13 cellular contexts compared by ENCODE assay signal in genomic region chr22:24067587-24068376, GRCh38. TPM values are rescaled to one million over a fixed set of nuclear protein-coding genes. Genes with fewer than 3 reads are reported as not detected.
A peak's percentile ranks its signal among the peaks of the same experiment; 100 is the strongest.
DNase-seq lines count a peak whose midpoint lies in the region; ATAC-seq and TF ChIP-seq lines count a peak whose summit lies in the region.
"Had no signal": no experiment of that assay in that cellular context is flagged by ENCODE, and none has a peak within 500 bp of the region (broad histone marks: within the 10 kb centered on the region; RNA-seq: fewer than 3 reads in every experiment).

No MANE protein-coding gene starts in this region.

- 33 to 71% methylated on average over 7 of the region's 7 CpGs for WGBS in sigmoid colon, 2 donors

- intact Hi-C loops in sigmoid colon (cut with DNase I): no loop called here

- peak overlapping the region in 1 of 4 donors; percentile 24 for H3K27ac ChIP-seq in sigmoid colon
- H3K27ac ChIP-seq: RWPE1, VCaP had no signal

- no peak for TF ChIP-seq CTCF in sigmoid colon (IDR thresholded peaks at IDR 0.05)

- H3K36me3 ChIP-seq in sigmoid colon: peaks cover under 1 to 70% (median 36%) of the 10 kb centered on the region in 4 donors

- ATAC-seq in HG03354 (IDR thresholded peaks at IDR 0.05; ENCODE audit: poor library complexity, severe bottlenecking, unreplicated experiment) (no peak), HG02678 (IDR thresholded peaks at IDR 0.05; ENCODE audit: unreplicated experiment) (no peak)

- no peak overlapping the region for H3K4me3 ChIP-seq in sigmoid colon

- no peak for TF ChIP-seq EP300 in sigmoid colon (IDR thresholded peaks at IDR 0.05)

- H3K9me3 ChIP-seq in sigmoid colon: no peaks in the 10 kb centered on the region

- H3K4me1 ChIP-seq in sigmoid colon: peaks cover 0 to 17% (median 2%) of the 10 kb centered on the region in 4 donors

- no peak for TF ChIP-seq POLR2A in sigmoid colon (IDR thresholded peaks at IDR 0.05)

- DNase-seq in NCI-H345 (lab: John Stamatoyannopoulos, UW) (peak; percentile 34), NCI-H345 treated with DMSO at 0.1 percent for 48 hours (lab: John Stamatoyannopoulos, UW; ENCODE audit: unreplicated experiment) (no peak), NCI-H2081 (lab: John Stamatoyannopoulos, UW) (peak; percentile 63 to 84), cerebellar nuclear complex (lab: John Stamatoyannopoulos, UW) (peak; percentile 59 to 72), sigmoid colon (peak; percentile 37), NCI-H2171 (lab: John Stamatoyannopoulos, UW) (no peak)
- DNase-seq: activated effector memory CD4-positive, alpha-beta T cell treated with Interleukin-2 at 50 U/mL for 16 hours; islet precursor cell; stimulated activated CD4-positive, alpha-beta T cell treated with anti-CD3 and anti-CD28 coated beads, Interleukin-1b, Interleukin-23, amount 100 ng/mL, for 48 hours had no signal

- H3K27me3 ChIP-seq in sigmoid colon: no peaks in the 10 kb centered on the region

RNA-seq across cellular contexts. Expression of gene CABIN1, which starts 56.7 kb away (rescaled TPM):
- 10 to 100 TPM; 21.2 to 77.3 (median 35.6) TPM for total RNA-seq in sigmoid colon
- 10 to 100 TPM; 13.8 to 43.5 (median 15.7) TPM for polyA plus RNA-seq in sigmoid colon

Comparison
In these comparisons a context has a peak if more than half of its experiments do, and no peak if none do; other contexts are left out.
1. DNase-seq: peak in NCI-H345 (single experiment), NCI-H2081 (2 of 2), cerebellar nuclear complex (2 of 2) and sigmoid colon (single experiment); none in NCI-H345 treated with DMSO at 0.1 percent for 48 hours (single experiment) and NCI-H2171 (single experiment).